In genomic region chr2:27247893-27248292, GRCh38 we compare ENCODE assay signal across 16 cellular contexts. TPM values are rescaled to one million over a fixed set of nuclear protein-coding genes. Genes with fewer than 3 reads are reported as not detected.
DNase-seq lines count a peak whose midpoint lies in the region; ATAC-seq and TF ChIP-seq lines count a peak whose summit lies in the region.
"Had no signal": no experiment of that assay in that cellular context is flagged by ENCODE, and none has a peak within 500 bp of the region (broad histone marks: within the 10 kb centered on the region; RNA-seq: fewer than 3 reads in every experiment).

No MANE protein-coding gene starts in this region.

- CTCF ChIA-PET in Calu3 (lab: Charles Lee): no interaction called here
- CTCF ChIA-PET in HEK293 (lab: Yijun Ruan, JAX): interaction anchor here (0.6 to 6.3 kb wide), 4 partner anchors 15 to 85 kb away, joined by 5 to 87 read pairs (median 33); partner anchors contain the start of gene TRIM54

- TF ChIP-seq CTCF in Calu3 (IDR thresholded peaks at IDR 0.05; ENCODE audit: unreplicated experiment) (no peak), HEK293 (tag by site-specific recombination; IDR thresholded peaks at IDR 0.05) (no peak), VCaP (conservative IDR thresholded peaks at IDR 0.05) (no peak), nephron (IDR thresholded peaks at IDR 0.05; ENCODE audit: unreplicated experiment in 3 of 3) (no peak)

- H3K27ac ChIP-seq in HEK293 (ENCODE audit: extremely low read depth, low read depth, low read length) (no peak overlapping the region), VCaP (peak overlapping the region; percentile 76; the same call in 1 of the 2 replicates)
- H3K27ac ChIP-seq: KMS-11 had no signal

- BruUV-seq in Calu3 (replicated peaks; lab: Mats Ljungman, UMichigan): no TSS peak

- H3K4me3 Mint-ChIP-seq in Calu3 (ENCODE audit: low read depth, unreplicated experiment): no peak overlapping the region
- no peak overlapping the region for H3K4me3 Mint-ChIP-seq in nephron
- H3K4me3 Mint-ChIP-seq: CD4-positive, alpha-beta T cell; HFFc6 had no signal

- peaks cover 0 to 22% of the 10 kb centered on the region in 2 experiments; a peak in 2 of 3 replicates for H3K36me3 ChIP-seq in HEK293 (ENCODE audit: control insufficient read depth in 2 of 2, insufficient read depth in 1 of 2, low read length in 2 of 2)

- H3K9me3 Mint-ChIP-seq in Calu3 (ENCODE audit: low read depth, unreplicated experiment) (no peaks in the 10 kb centered on the region), nephron (no peaks in the 10 kb centered on the region)
- H3K9me3 Mint-ChIP-seq: CD4-positive, alpha-beta T cell; HFFc6 had no signal

- H3K27me3 Mint-ChIP-seq in Calu3 (ENCODE audit: unreplicated experiment) (peaks cover 49% of the 10 kb centered on the region), nephron (ENCODE audit: low read depth) (peaks cover 9% of the 10 kb centered on the region)

- intact Hi-C loops in Calu3 (cut with micrococcal nuclease; ENCODE audit: unreplicated experiment): no loop called here

- H3K4me1 ChIP-seq in HEK293 (ENCODE audit: control insufficient read depth, insufficient read depth, low read length): 0 out of 2 replicates have a peak, but pooled peaks cover 4% of the 10 kb centered on the region
- H3K4me1 ChIP-seq: Caco-2 had no signal

- no peak overlapping the region for H3K4me3 ChIP-seq in HEK293 (ENCODE audit: low read depth, low read length)
- H3K4me3 ChIP-seq: GM12878, HAP-1 had no signal

- peak overlapping the region; percentile 13 for H3K27ac Mint-ChIP-seq in Calu3 (ENCODE audit: unreplicated experiment)
- peak overlapping the region; percentile 1 to 52 (median 43) for H3K27ac Mint-ChIP-seq in nephron
- H3K27ac Mint-ChIP-seq: CD4-positive, alpha-beta T cell; HFFc6 had no signal

- H3K36me3 Mint-ChIP-seq in Calu3 (ENCODE audit: insufficient read depth, unreplicated experiment) (peaks cover 33% of the 10 kb centered on the region), nephron (ENCODE audit: low read depth) (peaks cover 9% of the 10 kb centered on the region)

- ATAC-seq in GM19467 (IDR thresholded peaks at IDR 0.05; ENCODE audit: unreplicated experiment): no peak
- ATAC-seq: GM12878 had no signal

- no peaks in the 10 kb centered on the region for H3K9me3 ChIP-seq in HEK293 (ENCODE audit: control insufficient read depth, insufficient read depth, low read depth, low read length)
- H3K9me3 ChIP-seq: Caco-2, HAP-1 had no signal

- H3K4me1 Mint-ChIP-seq in Calu3 (ENCODE audit: low read depth, unreplicated experiment) (no peaks in the 10 kb centered on the region), nephron (peaks cover 27% of the 10 kb centered on the region)

- POLR2A ChIA-PET in HEK293 (lab: Yijun Ruan, JAX): interaction anchor here (0.5 kb wide), 1 partner anchor 9 kb away, joined by 4 read pairs; no protein-coding TSS in a partner anchor

- DNase-seq in Calu3: no peak
- no peak for DNase-seq in activated T-cell treated with anti-CD3 and anti-CD28 coated beads for 4 hours
- DNase-seq in activated CD4-positive, alpha-beta T cell treated with anti-CD3 and anti-CD28 coated beads for 1 hour: no peak
- DNase-seq: AML-193; Caco-2; CD4-positive, alpha-beta T cell; DMS79 treated with DMSO at 0.1 percent for 48 hours; HFFc6 had no signal

TF ChIP-seq in HEK293, 187 proteins besides CTCF, POLR2A, EP300 and RAD21:
- TF ChIP-seq ZNF692 (tag by site-specific recombination; IDR thresholded peaks at IDR 0.05) (no peak), ZNF664 (tag by site-specific recombination; IDR thresholded peaks at IDR 0.05) (peak; percentile 70; the same call in 1 of the 2 replicates), SALL2 (tag by site-specific recombination; IDR thresholded peaks at IDR 0.05; ENCODE audit: borderline replicate concordance) (no peak), ZNF366 (tag by site-specific recombination; conservative IDR thresholded peaks at IDR 0.05) (no peak)

RNA-seq across cellular contexts. Expression of gene SLC30A3, which starts 15.0 kb away (rescaled TPM):
- total RNA-seq in Calu3 (2022): 0.24 TPM in 1 of 2 replicates, not detected in the other
- total RNA-seq: CD4-positive, alpha-beta T cell; GM12878; HFFc6 had no signal

RNA-seq across cellular contexts. Expression of gene DNAJC5G, which starts 27.3 kb away (rescaled TPM):
- not detected in 2 replicates for total RNA-seq in Calu3 (2022)
- total RNA-seq: CD4-positive, alpha-beta T cell; GM12878; H4; HFFc6 had no signal

RNA-seq across cellular contexts. Expression of gene CAD, which starts 30.7 kb away (rescaled TPM):
- total RNA-seq in Calu3 (2022): 68.2 and 71.6 TPM in 2 replicates

RNA-seq across cellular contexts. Expression of gene TRIM54, which starts 34.3 kb away (rescaled TPM):
- 0.99 and 2.3 TPM in 2 replicates for total RNA-seq in Calu3 (2022)
- total RNA-seq: CD4-positive, alpha-beta T cell; GM12878; HFFc6 had no signal

RNA-seq across cellular contexts. Expression of gene SLC5A6, which starts 35.8 kb away (rescaled TPM):
- total RNA-seq in Calu3 (2022): 39.6 and 42.3 TPM in 2 replicates
